ENCODE assay signal across 8 cellular contexts in genomic region chr22:42856865-42857704, GRCh38. TPM values are rescaled to one million over a fixed set of nuclear protein-coding genes. Genes with fewer than 3 reads are reported as not detected.
DNase-seq lines count a peak whose midpoint lies in the region; ATAC-seq and TF ChIP-seq lines count a peak whose summit lies in the region.

TSS of gene ARFGAP3 (minus strand) at chr22:42857273. CDS start at chr22:42857182, 91 bp downstream.

- WGBS in psoas muscle, 3 donors = 5 to 16% (median 9%) methylated on average over 38 to 111 of the region's 111 CpGs
- WGBS in urinary bladder = 5% methylated on average over 111 of the region's 111 CpGs

- peak within 1 kb of the TSS; percentile 68 to 91 for H3K4me3 ChIP-seq in right atrium auricular region
- peak within 1 kb of the TSS; percentile 91 for H3K4me3 ChIP-seq in psoas muscle
- peak within 1 kb of the TSS; percentile 83 for H3K4me3 ChIP-seq in urinary bladder (ENCODE audit: low read depth, low read length)

- peak; percentile 86 for ATAC-seq in GM18498 (IDR thresholded peaks at IDR 0.05; ENCODE audit: unreplicated experiment)
- ATAC-seq in HG02885 (IDR thresholded peaks at IDR 0.05; ENCODE audit: poor library complexity, unreplicated experiment) = peak; percentile 89
- peak; percentile 95 to 97 (median 96) for ATAC-seq in psoas muscle

- H3K9me3 ChIP-seq in right atrium auricular region (no peaks in the 10 kb centered on the region), psoas muscle (no peaks in the 10 kb centered on the region)

- H3K27me3 ChIP-seq in right atrium auricular region (no peaks in the 10 kb centered on the region), psoas muscle (ENCODE audit: insufficient read depth in 3 of 3, low read length in 2 of 3) (no peaks in the 10 kb centered on the region)

- intact Hi-C loops in T-helper 2 cell treated with Interferon-gamma antibody and Interleukin-4, amounts not matched to agents 100 ng/mL and 5 ng/mL, for 36 hours (cut with micrococcal nuclease) = loop anchor here (5.0 to 10.0 kb wide), 2 partner anchors 158 to 210 kb away; partner anchors contain the start of genes CYB5R3 and PACSIN2
- intact Hi-C loops in psoas muscle (cut with DNase I) = no loop called here

- peaks cover 0 to 28% of the 10 kb centered on the region in 2 donors for H3K4me1 ChIP-seq in right atrium auricular region
- H3K4me1 ChIP-seq in psoas muscle = peaks cover 38% of the 10 kb centered on the region
- H3K4me1 ChIP-seq in urinary bladder (ENCODE audit: insufficient read depth) = no peaks in the 10 kb centered on the region

- H3K36me3 ChIP-seq in right atrium auricular region = no peaks in the 10 kb centered on the region
- H3K36me3 ChIP-seq in psoas muscle (ENCODE audit: insufficient read depth in 1 of 2, low read depth in 1 of 2) = no peaks in the 10 kb centered on the region
- peaks cover 2% of the 10 kb centered on the region for H3K36me3 ChIP-seq in urinary bladder (ENCODE audit: insufficient read depth)

- H3K27ac ChIP-seq in right atrium auricular region = peak within 1 kb of the TSS; percentile 91 to 98
- H3K27ac ChIP-seq in psoas muscle = peak within 1 kb of the TSS; percentile 97
- peak within 1 kb of the TSS; percentile 88 for H3K27ac ChIP-seq in urinary bladder (ENCODE audit: low read depth)

- TF ChIP-seq CTCF in right atrium auricular region (IDR thresholded peaks at IDR 0.05) = no peak
- no peak for TF ChIP-seq CTCF in psoas muscle (IDR thresholded peaks at IDR 0.05)

- DNase-seq in NCI-H187 (lab: John Stamatoyannopoulos, UW) (peak; percentile 59 to 72), anterior cingulate cortex (lab: John Stamatoyannopoulos, UW) (peak; percentile 45 to 95 (median 90)), right atrium auricular region (ENCODE audit: low spot score) (peak; percentile 91), psoas muscle (peak; percentile 95 to 97)

RNA-seq across cellular contexts. Expression of gene ARFGAP3, which starts in this region (rescaled TPM):
- 36.9 and 38.0 TPM in 2 replicates for total RNA-seq in T-helper 2 cell treated with Interferon-gamma antibody and Interleukin-4, amounts not matched to agents 100 ng/mL and 5 ng/mL, for 36 hours
- 10 to 100 TPM; 27.4 to 29.6 TPM for total RNA-seq in right atrium auricular region
- total RNA-seq in psoas muscle = 10 to 100 TPM; 19.7 to 36.1 (median 25.8) TPM
- 10 to 100 TPM; 18.4 to 25.0 (median 20.1) TPM for polyA plus RNA-seq in psoas muscle
- total RNA-seq in urinary bladder = 59.6 TPM
- 33.1 TPM for polyA plus RNA-seq in urinary bladder

Comparison
In these comparisons a context has a peak if more than half of its experiments do, and no peak if none do; other contexts are left out.
1. Peak in every context shown above with its lines: DNase-seq, ATAC-seq, H3K4me3 ChIP-seq and H3K27ac ChIP-seq.